In genomic region chr10:68988530-68989316, GRCh38 we compare ENCODE assay signal across 8 cellular contexts. TPM values are rescaled to one million over a fixed set of nuclear protein-coding genes. Genes with fewer than 3 reads are reported as not detected.
DNase-seq lines count a peak whose midpoint lies in the region; ATAC-seq and TF ChIP-seq lines count a peak whose summit lies in the region.

Gene KIFBP, plus strand, starts transcription at chr10:68988803. Its CDS starts 30 bp downstream, at chr10:68988833.

- no peaks in the 10 kb centered on the region for H3K9me3 ChIP-seq in breast epithelium
- peaks cover 3% of the 10 kb centered on the region for H3K9me3 ChIP-seq in iPS-18c (ENCODE audit: control insufficient read depth, insufficient read depth, low read length)
- no peaks in the 10 kb centered on the region for H3K9me3 ChIP-seq in skeletal muscle tissue (ENCODE audit: control insufficient read depth in 3 of 3, low read length in 3 of 3)

- H3K4me3 ChIP-seq in breast epithelium (peak within 1 kb of the TSS; percentile 81 to 97 (median 97)), iPS-18c (ENCODE audit: insufficient read depth, low read depth, low read length) (peak within 1 kb of the TSS; percentile 99), skeletal muscle tissue (ENCODE audit: low read length in 3 of 3) (peak within 1 kb of the TSS; percentile 97 to 99 (median 97))

- intact Hi-C loops in breast epithelium (cut with DNase I; ENCODE audit: low total_unique reads), result no loop called here

- H3K9ac ChIP-seq in skeletal muscle tissue (ENCODE audit: low read depth in 1 of 3, low read length in 3 of 3), result peak within 1 kb of the TSS; percentile 94 to 95 (median 94)

- no peaks in the 10 kb centered on the region for H3K36me3 ChIP-seq in breast epithelium
- H3K36me3 ChIP-seq in skeletal muscle tissue (ENCODE audit: control insufficient read depth in 3 of 3, insufficient read depth in 3 of 3, low read length in 3 of 3), result peaks cover 2 to 4% (median 4%) of the 10 kb centered on the region in 3 donors

- DNase-seq in ACHN (peak; percentile 99), NCI-H2171 (lab: John Stamatoyannopoulos, UW) (peak; percentile 84), breast epithelium (ENCODE audit: low spot score in 2 of 2) (peak; percentile 90 to 95)

- peak; percentile 51; the same call in 1 of the 2 replicates for TF ChIP-seq CTCF in VCaP (conservative IDR thresholded peaks at IDR 0.05)
- TF ChIP-seq CTCF in breast epithelium (IDR thresholded peaks at IDR 0.05), result peak in 2 of 3 donors; percentile 14 to 30

- peak; percentile 43 for TF ChIP-seq POLR2A in breast epithelium (IDR thresholded peaks at IDR 0.05)

- H3K27me3 ChIP-seq in breast epithelium, result no peaks in the 10 kb centered on the region
- H3K27me3 ChIP-seq in skeletal muscle tissue (ENCODE audit: control insufficient read depth in 3 of 3, insufficient read depth in 3 of 3, low read length in 3 of 3), result no peaks in the 10 kb centered on the region

- ATAC-seq in GM18867 (IDR thresholded peaks at IDR 0.05; ENCODE audit: unreplicated experiment) (peak; percentile 71), HG03103 (IDR thresholded peaks at IDR 0.05; ENCODE audit: low read depth, unreplicated experiment) (peak; percentile 54)

- in situ Hi-C loops in ACHN (cut with HindIII; ENCODE audit: low pct_ligation_motif_present, low pct_unique_long_range_greater_than_20kb, low sequenced_read_pairs), result no loop called here

- peaks cover 0 to 21% of the 10 kb centered on the region in 2 donors for H3K4me1 ChIP-seq in breast epithelium
- H3K4me1 ChIP-seq in skeletal muscle tissue (ENCODE audit: control insufficient read depth in 3 of 3, insufficient read depth in 3 of 3, low read length in 3 of 3), result peaks cover 30 to 34% (median 30%) of the 10 kb centered on the region in 3 donors

- H3K27ac ChIP-seq in VCaP, result peak within 1 kb of the TSS; percentile 89
- H3K27ac ChIP-seq in breast epithelium, result peak within 1 kb of the TSS; percentile 87 to 93
- peak within 1 kb of the TSS; percentile 71 for H3K27ac ChIP-seq in skeletal muscle tissue (ENCODE audit: low read depth, low read length)

RNA-seq across cellular contexts. Expression of gene KIFBP, which starts in this region (rescaled TPM):
- total RNA-seq in breast epithelium (10 to 100 TPM; 28.2 to 37.9 (median 29.1) TPM), skeletal muscle tissue (18.8 TPM)

Comparison
In these comparisons a context has a peak if more than half of its experiments do, and no peak if none do; other contexts are left out.
1. Peak in every context shown above with its lines: DNase-seq, ATAC-seq, H3K4me3 ChIP-seq and H3K27ac ChIP-seq.